Comparison of ENCODE assay signal across 21 cellular contexts in genomic region chr18:31510319-31510718, GRCh38. TPM values are rescaled to one million over a fixed set of nuclear protein-coding genes. Genes with fewer than 3 reads are reported as not detected.
DNase-seq lines count a peak whose midpoint lies in the region; ATAC-seq and TF ChIP-seq lines count a peak whose summit lies in the region.
"Had no signal": no experiment of that assay in that cellular context is flagged by ENCODE, and none has a peak within 500 bp of the region (broad histone marks: within the 10 kb centered on the region; RNA-seq: fewer than 3 reads in every experiment).

No MANE protein-coding gene starts in this region.

- H3K27ac ChIP-seq in 22Rv1 = peak overlapping the region; percentile 31
- H3K27ac ChIP-seq in PC-9 = peak overlapping the region; percentile 95
- H3K27ac ChIP-seq: adrenal gland; BLaER1 treated with 17β-estradiol and CSF1 and Interleukin-3, amounts not matched to agents 10 nM and 100 nM; sigmoid colon had no signal

- no peaks in the 10 kb centered on the region for H3K27me3 ChIP-seq in PC-9 (ENCODE audit: insufficient read depth, low read depth)
- H3K27me3 ChIP-seq: BLaER1 treated with 17β-estradiol and CSF1 and Interleukin-3, amounts not matched to agents 10 nM and 100 nM; sigmoid colon had no signal

- intact Hi-C loops in PC-9 (cut with micrococcal nuclease; ENCODE audit: unreplicated experiment) = loop anchor here (1.0 to 5.0 kb wide), 4 partner anchors 86 to 408 kb away; partner anchors contain the start of gene DSC2

- H3K27ac Mint-ChIP-seq in mesothelial cell of epicardium = peak overlapping the region; percentile 76
- H3K27ac Mint-ChIP-seq: HFFc6; stimulated activated naive CD8-positive, alpha-beta T cell treated with anti-CD3 and anti-CD28 coated beads, Interleukin-15, Interleukin-2, amounts not matched to agents 100 ng/mL and 50 ng/mL, for 24 hours had no signal

- H3K79me2 ChIP-seq in PC-9 (ENCODE audit: low read depth) = peaks cover 76% of the 10 kb centered on the region

- POLR2A ChIA-PET in PC-9 (lab: Charles Lee; ENCODE audit: unreplicated experiment) = interaction anchor here (0.6 kb wide), 1 partner anchor 33 kb away, joined by 7 read pairs; no protein-coding TSS in a partner anchor

- peaks cover 8% of the 10 kb centered on the region for H3K36me3 Mint-ChIP-seq in mesothelial cell of epicardium

- H3K4me2 ChIP-seq in PC-9 = no peak overlapping the region
- H3K4me2 ChIP-seq: BLaER1 treated with 17β-estradiol and CSF1 and Interleukin-3, amounts not matched to agents 10 nM and 100 nM had no signal

- H3K36me3 ChIP-seq in PC-9 (ENCODE audit: low read depth) = 0 out of 2 replicates have a peak, but pooled peaks cover 3% of the 10 kb centered on the region
- H3K36me3 ChIP-seq: adrenal gland; BLaER1 treated with 17β-estradiol and CSF1 and Interleukin-3, amounts not matched to agents 10 nM and 100 nM; sigmoid colon had no signal

- peaks cover 48% of the 10 kb centered on the region for H3K4me1 Mint-ChIP-seq in mesothelial cell of epicardium

- no peaks in the 10 kb centered on the region for H3K27me3 Mint-ChIP-seq in mesothelial cell of epicardium (ENCODE audit: low read depth)
- H3K27me3 Mint-ChIP-seq: stimulated activated naive CD8-positive, alpha-beta T cell treated with anti-CD3 and anti-CD28 coated beads, Interleukin-15, Interleukin-2, amounts not matched to agents 100 ng/mL and 50 ng/mL, for 24 hours had no signal

- H2AFZ ChIP-seq in PC-9 = no peak overlapping the region

- ATAC-seq in GM21423 (IDR thresholded peaks at IDR 0.05; ENCODE audit: unreplicated experiment) (no peak), HG03354 (IDR thresholded peaks at IDR 0.05; ENCODE audit: poor library complexity, severe bottlenecking, unreplicated experiment) (no peak)

- DNase-seq in PC-9 (peak in 1 of 2 experiments; percentile 70), epithelial cell of esophagus (ENCODE audit: low read depth) (peak; percentile 90), mesothelial cell of epicardium (ENCODE audit: low spot score in 2 of 2, unreplicated experiment in 2 of 2) (no peak), CD1c-positive myeloid dendritic cell (ENCODE audit: extremely low spot score) (no peak), HCEC 1CT (no peak)
- DNase-seq: activated CD4-positive, alpha-beta T cell treated with anti-CD3 and anti-CD28 coated beads, Interleukin-2, amount 50 U/mL, for 4 hours; activated gamma-delta T cell treated with Interleukin-2 at 50 U/mL for 16 hours; adrenal gland; central memory CD4-positive, alpha-beta T cell; DMS153; HFFc6; NCI-H1092; NCI-H2029; sigmoid colon had no signal

- H3K9me3 Mint-ChIP-seq in mesothelial cell of epicardium = no peaks in the 10 kb centered on the region
- H3K9me3 Mint-ChIP-seq: stimulated activated naive CD8-positive, alpha-beta T cell treated with anti-CD3 and anti-CD28 coated beads, Interleukin-15, Interleukin-2, amounts not matched to agents 100 ng/mL and 50 ng/mL, for 24 hours had no signal

- TF ChIP-seq CTCF in 22Rv1 (IDR thresholded peaks at IDR 0.05) (no peak), PC-9 (conservative IDR thresholded peaks at IDR 0.05) (no peak), epithelial cell of esophagus (IDR thresholded peaks at IDR 0.05; ENCODE audit: insufficient read depth, low read depth, low read length, missing control alignments) (no peak), mesothelial cell of epicardium (IDR thresholded peaks at IDR 0.05; ENCODE audit: unreplicated experiment) (no peak)

- no peak overlapping the region for H3K4me3 Mint-ChIP-seq in mesothelial cell of epicardium
- H3K4me3 Mint-ChIP-seq: HFFc6; stimulated activated naive CD8-positive, alpha-beta T cell treated with anti-CD3 and anti-CD28 coated beads, Interleukin-15, Interleukin-2, amounts not matched to agents 100 ng/mL and 50 ng/mL, for 24 hours had no signal

- no peaks in the 10 kb centered on the region; the same call in 1 of the 2 replicates for H3K9me3 ChIP-seq in PC-9 (ENCODE audit: insufficient read depth, low read depth)
- H3K9me3 ChIP-seq: adrenal gland; BLaER1 treated with 17β-estradiol and CSF1 and Interleukin-3, amounts not matched to agents 10 nM and 100 nM; sigmoid colon had no signal

- H3K9me2 ChIP-seq in PC-9 (ENCODE audit: insufficient read depth) = no peaks in the 10 kb centered on the region

- no peaks in the 10 kb centered on the region for H4K20me1 ChIP-seq in PC-9 (ENCODE audit: insufficient read depth)
- H4K20me1 ChIP-seq: BLaER1 treated with 17β-estradiol and CSF1 and Interleukin-3, amounts not matched to agents 10 nM and 100 nM had no signal

- no TSS peak for BruUV-seq in PC-9 (replicated peaks; lab: Mats Ljungman, UMichigan)

- peaks cover 23% of the 10 kb centered on the region; the same call in 1 of the 2 replicates for H3F3A ChIP-seq in PC-9 (ENCODE audit: insufficient read depth, low read depth)

- CTCF ChIA-PET in PC-9 (lab: Charles Lee) = no interaction called here

- H3K4me3 ChIP-seq in PC-9 = no peak overlapping the region
- no peak overlapping the region for H3K4me3 ChIP-seq in epithelial cell of esophagus (ENCODE audit: low read length)
- H3K4me3 ChIP-seq: adrenal gland; BLaER1 treated with 17β-estradiol and CSF1 and Interleukin-3, amounts not matched to agents 10 nM and 100 nM; lung; sigmoid colon had no signal

- H3K4me1 ChIP-seq in PC-9 (replicated peaks; ENCODE audit: insufficient read depth) = peaks cover 46% of the 10 kb centered on the region
- H3K4me1 ChIP-seq: adrenal gland; BLaER1 treated with 17β-estradiol and CSF1 and Interleukin-3, amounts not matched to agents 10 nM and 100 nM; sigmoid colon had no signal

RNA-seq across cellular contexts. Expression of gene DSG2, which starts 12.3 kb away (rescaled TPM):
- total RNA-seq in PC-9 (2021) = 66.0 and 90.1 TPM in 2 replicates
- total RNA-seq in mesothelial cell of epicardium = 98.0 to 102 TPM (median 98.4 TPM) in 3 replicates
- total RNA-seq: A673, HFFc6 had no signal
